In the genomic region with DNA sequence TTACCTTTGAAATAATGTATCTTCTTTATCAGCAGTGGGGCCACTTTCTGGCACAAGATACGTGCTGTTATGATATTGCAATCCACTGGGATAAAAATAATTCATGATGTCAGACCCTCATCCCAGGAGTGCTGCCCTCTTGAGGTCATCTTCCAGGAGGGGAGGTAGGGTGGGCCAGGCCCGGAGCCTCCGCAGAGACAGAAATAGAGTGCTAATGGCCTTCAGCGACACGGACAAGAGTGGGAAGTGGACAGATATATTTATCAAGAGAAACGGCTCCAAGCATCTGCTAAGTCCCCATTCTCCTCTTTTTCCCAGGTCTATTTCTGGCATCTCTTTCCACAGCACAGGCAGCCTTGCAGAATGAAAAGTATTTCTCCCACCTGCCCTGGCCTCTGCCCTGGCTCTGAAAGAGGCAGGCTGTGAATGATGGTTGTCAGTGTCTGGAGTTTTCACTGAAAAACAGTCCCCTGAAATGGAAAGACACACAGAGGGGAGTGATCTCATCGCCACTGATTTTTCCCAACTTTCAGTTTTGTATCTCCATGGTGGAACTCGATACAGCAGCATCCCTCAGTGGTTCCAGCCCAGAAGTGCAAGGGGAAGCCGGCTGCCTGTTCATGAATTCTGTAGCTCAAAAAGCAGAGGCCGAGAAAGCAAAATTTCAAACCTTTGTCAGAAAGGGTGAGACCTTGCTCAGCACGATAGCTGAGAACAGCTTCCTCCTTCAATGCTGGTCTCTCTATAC, we compare ENCODE assay signal across 8 cellular contexts.
DNase-seq lines count a peak whose midpoint lies in the region; ATAC-seq and TF ChIP-seq lines count a peak whose summit lies in the region.

No MANE protein-coding gene starts in this region.

- H3K36me3 ChIP-seq in uterus = no peaks in the 10 kb centered on the region
- no peaks in the 10 kb centered on the region for H3K36me3 ChIP-seq in ovary

- intact Hi-C loops in Right ventricle myocardium inferior (cut with DNase I) = loop anchor here (10.0 kb wide), 1 partner anchor 568 kb away; no protein-coding TSS in a partner anchor
- intact Hi-C loops in cardiac septum (cut with DNase I) = loop anchor here (2.0 kb wide), 1 partner anchor 570 kb away; no protein-coding TSS in a partner anchor
- intact Hi-C loops in uterus (cut with DNase I; ENCODE audit: low total_unique reads) = no loop called here
- intact Hi-C loops in ovary (cut with DNase I) = no loop called here

- H3K27me3 ChIP-seq in uterus = no peaks in the 10 kb centered on the region
- no peaks in the 10 kb centered on the region for H3K27me3 ChIP-seq in ovary

- TF ChIP-seq CTCF in uterus (IDR thresholded peaks at IDR 0.05) = peak in 1 of 4 experiments; percentile 28
- no peak for TF ChIP-seq CTCF in ovary (IDR thresholded peaks at IDR 0.05)

- WGBS in ovary, 3 donors = 2 to 16% (median 6%) methylated on average over 11 of the region's 11 CpGs

- H3K9me3 ChIP-seq in uterus (no peaks in the 10 kb centered on the region), ovary (no peaks in the 10 kb centered on the region)

- ATAC-seq in Right ventricle myocardium inferior = peak; percentile 73

- H3K27ac ChIP-seq in uterus (peak overlapping the region; percentile 27 to 57), ovary (no peak overlapping the region)

- TF ChIP-seq POLR2A in uterus (IDR thresholded peaks at IDR 0.05) = no peak
- no peak for TF ChIP-seq POLR2A in ovary (IDR thresholded peaks at IDR 0.05)

- peak overlapping the region in 1 of 2 donors; percentile 8 for H3K4me3 ChIP-seq in uterus
- no peak overlapping the region for H3K4me3 ChIP-seq in ovary

- no peak for DNase-seq in Right ventricle myocardium inferior (ENCODE audit: missing footprints)
- DNase-seq in cardiac septum (ENCODE audit: low spot score) = no peak
- DNase-seq in cerebellar cortex (ENCODE audit: low spot score) = peak; percentile 93
- DNase-seq in medulla oblongata (ENCODE audit: extremely low spot score) = peak; percentile 90
- no peak for DNase-seq in uterus
- no peak for DNase-seq in ovary
- DNase-seq in stimulated activated CD4-positive, alpha-beta T cell treated with anti-CD3 and anti-CD28 coated beads, Interleukin-2, amount 100 ng/mL, for 48 hours = no peak
- DNase-seq in stimulated activated CD4-positive, alpha-beta T cell treated with anti-CD3 and anti-CD28 coated beads, Interleukin-2, amount 100 ng/mL, for 24 hours = no peak

- TF ChIP-seq EP300 in ovary (IDR thresholded peaks at IDR 0.05) = no peak

- H3K4me1 ChIP-seq in uterus (no peaks in the 10 kb centered on the region), ovary (ENCODE audit: insufficient read depth) (peaks cover 2% of the 10 kb centered on the region)

Comparison
In these comparisons a context has a peak if more than half of its experiments do, and no peak if none do; other contexts are left out.
1. DNase-seq: peak in cerebellar cortex (single experiment) and medulla oblongata (single experiment); none in Right ventricle myocardium inferior (single experiment), cardiac septum (single experiment), uterus (0 of 2), ovary (0 of 5), stimulated activated CD4-positive, alpha-beta T cell treated with anti-CD3 and anti-CD28 coated beads, Interleukin-2, amount 100 ng/mL, for 48 hours (0 of 2) and stimulated activated CD4-positive, alpha-beta T cell treated with anti-CD3 and anti-CD28 coated beads, Interleukin-2, amount 100 ng/mL, for 24 hours (0 of 2).
2. H3K27ac ChIP-seq: peak in uterus (2 of 2); none in ovary (0 of 2).
3. intact Hi-C loops: an anchor here in Right ventricle myocardium inferior (10.0 kb wide) and cardiac septum (2.0 kb wide); none called in uterus and ovary.